ENCODE assay signal across 8 cellular contexts in the genomic region with DNA sequence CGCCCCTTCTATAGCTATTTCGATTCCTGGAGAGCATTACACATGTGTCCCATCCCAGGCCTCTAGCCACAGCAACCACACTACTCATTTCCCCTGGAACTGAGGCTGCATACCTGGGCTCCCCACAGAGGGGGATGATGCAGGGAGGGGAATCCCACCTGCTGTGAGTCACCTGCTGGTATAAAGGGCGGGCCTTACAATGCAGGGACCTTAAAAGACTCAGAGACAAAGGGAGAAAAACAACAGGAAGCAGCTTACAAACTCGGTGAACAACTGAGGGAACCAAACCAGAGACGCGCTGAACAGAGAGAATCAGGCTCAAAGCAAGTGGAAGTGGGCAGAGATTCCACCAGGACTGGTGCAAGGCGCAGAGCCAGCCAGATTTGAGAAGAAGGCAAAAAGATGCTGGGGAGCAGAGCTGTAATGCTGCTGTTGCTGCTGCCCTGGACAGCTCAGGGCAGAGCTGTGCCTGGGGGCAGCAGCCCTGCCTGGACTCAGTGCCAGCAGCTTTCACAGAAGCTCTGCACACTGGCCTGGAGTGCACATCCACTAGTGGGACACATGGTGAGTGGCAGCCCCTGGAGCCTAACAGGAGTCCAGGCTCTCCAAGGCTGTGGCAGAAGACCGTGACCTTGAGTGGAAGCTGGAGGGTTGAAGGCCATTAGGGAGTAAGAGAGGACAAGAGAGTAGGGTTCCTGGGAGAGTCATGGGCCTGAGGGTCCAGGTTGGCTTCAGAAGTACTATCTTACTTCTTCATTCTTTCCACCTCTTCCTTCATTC. TPM values are rescaled to one million over a fixed set of nuclear protein-coding genes. Genes with fewer than 3 reads are reported as not detected.
A peak's percentile ranks its signal among the peaks of the same experiment; 100 is the strongest.
DNase-seq lines count a peak whose midpoint lies in the region; ATAC-seq and TF ChIP-seq lines count a peak whose summit lies in the region.

A gene with protein sequence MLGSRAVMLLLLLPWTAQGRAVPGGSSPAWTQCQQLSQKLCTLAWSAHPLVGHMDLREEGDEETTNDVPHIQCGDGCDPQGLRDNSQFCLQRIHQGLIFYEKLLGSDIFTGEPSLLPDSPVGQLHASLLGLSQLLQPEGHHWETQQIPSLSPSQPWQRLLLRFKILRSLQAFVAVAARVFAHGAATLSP (plus strand): TSS at position 242 of the 780 bp plus-strand sequence. CDS start 161 bp downstream, at position 403.

- DNase-seq in DND-41 (peak; percentile 27), HK-2 (ENCODE audit: unreplicated experiment) (peak; percentile 80), endothelial cell (ENCODE audit: low spot score) (no peak), caudate nucleus (lab: John Stamatoyannopoulos, UW) (no peak), RKO (ENCODE audit: low spot score) (no peak)
- peak; percentile 78 for DNase-seq in activated CD4-positive, alpha-beta T cell treated with anti-CD3 and anti-CD28 coated beads, Interleukin-2, amount 50 U/mL, for 1 hour
- peak; percentile 64 to 86 for DNase-seq in stimulated activated CD4-positive, alpha-beta T cell treated with anti-CD3 and anti-CD28 coated beads, Interleukin-4, amount 100 ng/mL, for 48 hours (ENCODE audit: low read depth in 2 of 2)

- no peak for TF ChIP-seq CTCF in DND-41 (IDR thresholded peaks at IDR 0.05; ENCODE audit: borderline replicate concordance, extremely low read depth, low read length, poor library complexity, severe bottlenecking)
- TF ChIP-seq CTCF in endothelial cell (IDR thresholded peaks at IDR 0.05; ENCODE audit: unreplicated experiment): no peak

- H3K27ac ChIP-seq in DND-41 (ENCODE audit: low read length): no peak within 1 kb of the TSS
- H3K27ac ChIP-seq in caudate nucleus (ENCODE audit: low read depth, low read length): no peak within 1 kb of the TSS

- no peaks in the 10 kb centered on the region for H3K9me3 ChIP-seq in DND-41 (ENCODE audit: insufficient read depth, low read length, severe bottlenecking)

- H3K79me2 ChIP-seq in DND-41 (ENCODE audit: insufficient read depth, low read length): peaks cover 8% of the 10 kb centered on the region

- no peaks in the 10 kb centered on the region for H3K9me3 Mint-ChIP-seq in endothelial cell (ENCODE audit: unreplicated experiment)

- H3K27ac Mint-ChIP-seq in endothelial cell (ENCODE audit: unreplicated experiment): peak within 1 kb of the TSS; percentile 65

- peaks cover 15% of the 10 kb centered on the region for H3K4me1 ChIP-seq in DND-41 (ENCODE audit: insufficient read depth, low read length)

- peaks cover 21% of the 10 kb centered on the region for H3K4me1 Mint-ChIP-seq in endothelial cell (ENCODE audit: unreplicated experiment)

- peak within 1 kb of the TSS; percentile 30; the same call in 1 of the 2 replicates for H2AFZ ChIP-seq in DND-41 (ENCODE audit: low read depth, low read length)

- H3K4me3 ChIP-seq in DND-41 (ENCODE audit: low read depth in 1 of 2, low read length in 2 of 2): no peak within 1 kb of the TSS

- H3K27me3 Mint-ChIP-seq in endothelial cell (ENCODE audit: unreplicated experiment): peaks cover 6% of the 10 kb centered on the region

- no peak within 1 kb of the TSS for H3K4me2 ChIP-seq in DND-41 (ENCODE audit: insufficient read depth, low read length)

- H3K9ac ChIP-seq in DND-41 (ENCODE audit: low read depth, low read length): no peak within 1 kb of the TSS

- H3K27me3 ChIP-seq in DND-41 (ENCODE audit: insufficient read depth, low read length, poor library complexity): no peaks in the 10 kb centered on the region

- H4K20me1 ChIP-seq in DND-41 (ENCODE audit: insufficient read depth, low read length): no peaks in the 10 kb centered on the region

- ATAC-seq in DND-41 (ENCODE audit: insufficient read depth, low read depth) (no peak), GM18498 (IDR thresholded peaks at IDR 0.05; ENCODE audit: unreplicated experiment) (no peak)

- peak within 1 kb of the TSS; percentile 52 for H3K4me3 Mint-ChIP-seq in endothelial cell (ENCODE audit: unreplicated experiment)

- H3K36me3 ChIP-seq in DND-41 (ENCODE audit: insufficient read depth, low read length): peaks cover 15% of the 10 kb centered on the region

- H3K36me3 Mint-ChIP-seq in endothelial cell (ENCODE audit: low read depth, unreplicated experiment): peaks cover 8% of the 10 kb centered on the region

RNA-seq across cellular contexts. Expression of the gene that starts here (rescaled TPM):
- 0.80 TPM for total RNA-seq in endothelial cell (ENCODE audit: unreplicated experiment)

Comparison
In these comparisons a context has a peak if more than half of its experiments do, and no peak if none do; other contexts are left out.
1. DNase-seq: peak in DND-41 (single experiment), HK-2 (single experiment), activated CD4-positive, alpha-beta T cell treated with anti-CD3 and anti-CD28 coated beads, Interleukin-2, amount 50 U/mL, for 1 hour (single experiment) and stimulated activated CD4-positive, alpha-beta T cell treated with anti-CD3 and anti-CD28 coated beads, Interleukin-4, amount 100 ng/mL, for 48 hours (2 of 2); none in endothelial cell (single experiment), caudate nucleus (0 of 61) and RKO (single experiment).